Comparison of ENCODE assay signal across 8 cellular contexts in the genomic region with DNA sequence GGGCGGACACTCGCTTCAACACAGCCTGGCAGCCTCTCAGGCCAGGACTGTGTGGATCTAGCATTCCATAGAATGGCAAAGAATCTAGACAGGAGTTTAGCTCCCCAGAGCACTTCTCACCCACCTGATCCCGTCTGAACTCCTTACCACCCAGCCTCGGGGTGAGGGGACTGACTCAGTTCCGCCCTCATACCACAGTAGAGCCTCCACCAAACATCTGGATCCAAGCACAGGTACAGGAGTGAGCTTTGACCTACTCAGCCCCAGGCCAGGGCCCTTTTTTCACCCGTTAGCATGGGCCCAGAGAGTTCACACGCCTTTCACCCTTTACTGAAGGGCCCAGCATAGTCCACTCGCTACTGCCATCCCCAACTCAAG. TPM values are rescaled to one million over a fixed set of nuclear protein-coding genes. Genes with fewer than 3 reads are reported as not detected.
A peak's percentile ranks its signal among the peaks of the same experiment; 100 is the strongest.
DNase-seq lines count a peak whose midpoint lies in the region; ATAC-seq, FAIRE-seq and TF ChIP-seq lines count a peak whose summit lies in the region.

No MANE protein-coding gene starts in this region.

- H3K36me3 Mint-ChIP-seq in activated T-cell treated with anti-CD3 and anti-CD28 coated beads, Interleukin-2, amount 50 U/mL, for 72 hours (ENCODE audit: insufficient read depth in 2 of 2): peaks cover 7 to 22% of the 10 kb centered on the region in 2 donors
- H3K36me3 Mint-ChIP-seq in astrocyte (ENCODE audit: low read depth, unreplicated experiment): peaks cover 1% of the 10 kb centered on the region

- H3K79me2 ChIP-seq in astrocyte (ENCODE audit: insufficient read depth, low read length): peaks cover 64% of the 10 kb centered on the region

- H3K4me1 ChIP-seq in astrocyte (ENCODE audit: insufficient read depth, low read length) (peaks cover 12% of the 10 kb centered on the region), liver (ENCODE audit: control insufficient read depth in 4 of 4, insufficient read depth in 4 of 4, low read length in 3 of 4) (peaks cover 19 to 52% (median 39%) of the 10 kb centered on the region in 4 donors), transverse colon (peaks cover 26 to 57% (median 34%) of the 10 kb centered on the region in 4 donors)

- no peak for TF ChIP-seq RAD21 in liver (IDR thresholded peaks at IDR 0.05)

- in situ Hi-C loops in transverse colon (cut with MboI; ENCODE audit: low pct_ligation_motif_present in 1 of 4, low pct_unique_long_range_greater_than_20kb in 1 of 4, low sequenced_read_pairs in 3 of 4): loop anchor here in 3 of 4 donors (25.0 kb wide), 3 partner anchors 282 to 343 kb away; a partner anchor contains a TSS

- peak in 1 of 2 donors; percentile 64 for ATAC-seq in activated T-cell treated with anti-CD3 and anti-CD28 coated beads, Interleukin-2, amount 50 U/mL, for 72 hours (replicated peaks in 1 of 2)
- no peak for ATAC-seq in HG02610 (IDR thresholded peaks at IDR 0.05; ENCODE audit: unreplicated experiment)

- DNase-seq in activated T-cell treated with anti-CD3 and anti-CD28 coated beads, Interleukin-2, amount 50 U/mL, for 72 hours: peak; percentile 28 to 40
- DNase-seq in activated T-cell treated with anti-CD3 and anti-CD28 coated beads for 4 hours: no peak
- no peak for DNase-seq in astrocyte (ENCODE audit: low read depth)
- no peak for DNase-seq in transverse colon
- DNase-seq in amniotic stem cell (lab: John Stamatoyannopoulos, UW): no peak
- DNase-seq in DMS79 treated with DMSO at 0.1 percent for 48 hours (lab: John Stamatoyannopoulos, UW): no peak

- H3K9me3 Mint-ChIP-seq in activated T-cell treated with anti-CD3 and anti-CD28 coated beads, Interleukin-2, amount 50 U/mL, for 72 hours: no peaks in the 10 kb centered on the region
- no peaks in the 10 kb centered on the region for H3K9me3 Mint-ChIP-seq in astrocyte (ENCODE audit: unreplicated experiment)

- intact Hi-C loops in transverse colon (cut with DNase I; ENCODE audit: low total_unique reads): no loop called here

- no peak for TF ChIP-seq CTCF in astrocyte (IDR thresholded peaks at IDR 0.05; ENCODE audit: insufficient read depth, low read depth, low read length)
- TF ChIP-seq CTCF in liver (IDR thresholded peaks at IDR 0.05; ENCODE audit: low read depth, low read length, missing input control): no peak
- TF ChIP-seq CTCF in transverse colon (IDR thresholded peaks at IDR 0.05): no peak

- peak overlapping the region; percentile 92 for H2AFZ ChIP-seq in astrocyte (ENCODE audit: low read depth, low read length)

- WGBS in liver: 6% methylated on average over 8 of the region's 8 CpGs
- 6% methylated on average over 7 of the region's 8 CpGs; no CpG with 5 or more reads in 1 of the 2 donors for WGBS in transverse colon (ENCODE audit: low coverage in 1 of 2), 2 donors

- H3K9ac ChIP-seq in astrocyte (ENCODE audit: low read length) (peak overlapping the region; percentile 95), liver (ENCODE audit: low read depth in 1 of 2, low read length in 2 of 2) (peak overlapping the region; percentile 93 to 98)

- H4K20me1 ChIP-seq in astrocyte (ENCODE audit: insufficient read depth, low read length): peaks cover 45% of the 10 kb centered on the region

- H3K4me3 ChIP-seq in astrocyte (ENCODE audit: insufficient read depth, low read depth, low read length) (peak overlapping the region; percentile 96), liver (ENCODE audit: low read depth in 1 of 3, low read length in 3 of 3) (peak overlapping the region; percentile 80 to 99 (median 97)), transverse colon (peak overlapping the region; percentile 70 to 100 (median 78))

- H3K9me3 ChIP-seq in astrocyte (ENCODE audit: insufficient read depth, low read depth, low read length): no peaks in the 10 kb centered on the region
- H3K9me3 ChIP-seq in liver (ENCODE audit: control insufficient read depth in 4 of 4, low read length in 3 of 4): no peaks in the 10 kb centered on the region
- H3K9me3 ChIP-seq in transverse colon: no peaks in the 10 kb centered on the region

- no peaks in the 10 kb centered on the region for H3K36me3 ChIP-seq in astrocyte (ENCODE audit: insufficient read depth, low read length)
- no peaks in the 10 kb centered on the region for H3K36me3 ChIP-seq in liver (ENCODE audit: control insufficient read depth in 4 of 4, insufficient read depth in 3 of 4, low read depth in 1 of 4, low read length in 3 of 4)
- H3K36me3 ChIP-seq in transverse colon: no peaks in the 10 kb centered on the region

- no peak for TF ChIP-seq EP300 in transverse colon (IDR thresholded peaks at IDR 0.05; ENCODE audit: low read depth)

- peak overlapping the region; percentile 64 for H3K27ac Mint-ChIP-seq in activated T-cell treated with anti-CD3 and anti-CD28 coated beads, Interleukin-2, amount 50 U/mL, for 72 hours
- H3K27ac Mint-ChIP-seq in astrocyte (ENCODE audit: unreplicated experiment): peak overlapping the region; percentile 77

- no peak for TF ChIP-seq POLR2A in transverse colon (IDR thresholded peaks at IDR 0.05)

- H3K27me3 ChIP-seq in astrocyte (ENCODE audit: insufficient read depth, low read length) (no peaks in the 10 kb centered on the region), liver (ENCODE audit: control insufficient read depth in 4 of 4, insufficient read depth in 4 of 4, low read length in 3 of 4) (no peaks in the 10 kb centered on the region), transverse colon (no peaks in the 10 kb centered on the region)

- FAIRE-seq in astrocyte (lab: Jason Lieb, UNC): no peak

- H3K27ac ChIP-seq in astrocyte (ENCODE audit: low read depth, low read length) (peak overlapping the region; percentile 59), liver (ENCODE audit: low read depth in 1 of 2, low read length in 2 of 2) (peak overlapping the region; percentile 96), transverse colon (peak overlapping the region; percentile 82 to 91 (median 86))

- no peaks in the 10 kb centered on the region for H3K27me3 Mint-ChIP-seq in activated T-cell treated with anti-CD3 and anti-CD28 coated beads, Interleukin-2, amount 50 U/mL, for 72 hours (ENCODE audit: low read depth)
- no peaks in the 10 kb centered on the region for H3K27me3 Mint-ChIP-seq in astrocyte (ENCODE audit: low read depth, unreplicated experiment)

- H3K4me3 Mint-ChIP-seq in activated T-cell treated with anti-CD3 and anti-CD28 coated beads, Interleukin-2, amount 50 U/mL, for 72 hours: peak overlapping the region; percentile 81 to 93
- H3K4me3 Mint-ChIP-seq in astrocyte (ENCODE audit: unreplicated experiment): peak overlapping the region; percentile 100

- peaks cover 66% of the 10 kb centered on the region for H3K4me1 Mint-ChIP-seq in activated T-cell treated with anti-CD3 and anti-CD28 coated beads, Interleukin-2, amount 50 U/mL, for 72 hours (ENCODE audit: low read depth)
- peaks cover 25% of the 10 kb centered on the region for H3K4me1 Mint-ChIP-seq in astrocyte (ENCODE audit: low read depth, unreplicated experiment)

- H3K4me2 ChIP-seq in astrocyte (ENCODE audit: low read length): peak overlapping the region; percentile 100

TF ChIP-seq in liver, 16 proteins besides CTCF, POLR2A, EP300 and RAD21:
- no peak for TF ChIP-seq SP1 (IDR thresholded peaks at IDR 0.05)
- TF ChIP-seq HNF4A (conservative IDR thresholded peaks at IDR 0.05): peak in 1 of 2 donors; percentile 25
- TF ChIP-seq RXRA (IDR thresholded peaks at IDR 0.05): peak; percentile 44 to 46

RNA-seq across cellular contexts. Expression of a gene that starts 0.7 kb away (rescaled TPM):
- 100 to 1,000 TPM; 168 to 185 TPM for total RNA-seq in activated T-cell treated with anti-CD3 and anti-CD28 coated beads, Interleukin-2, amount 50 U/mL, for 72 hours
- total RNA-seq in astrocyte (133 and 139 TPM in 2 replicates), liver (10 to 100 TPM; 43.6 to 90.6 TPM), transverse colon (100 to 1,000 TPM in 3 of 4 donors, 10 to 100 TPM in 1; 55.1 to 173 (median 120) TPM)
- polyA plus RNA-seq in liver: 100 to 1,000 TPM in 1 of 2 donors, 10 to 100 TPM in 1; 77.0 to 126 TPM

Comparison
In these comparisons a context has a peak if more than half of its experiments do, and no peak if none do; other contexts are left out.
1. DNase-seq: peak in activated T-cell treated with anti-CD3 and anti-CD28 coated beads, Interleukin-2, amount 50 U/mL, for 72 hours (2 of 2); none in activated T-cell treated with anti-CD3 and anti-CD28 coated beads for 4 hours (single experiment), astrocyte (single experiment), transverse colon (single experiment), amniotic stem cell (single experiment) and DMS79 treated with DMSO at 0.1 percent for 48 hours (single experiment).
2. Peak in every context shown above with its lines, with median percentiles within 50 percentile points of each other: H3K27ac ChIP-seq and H3K4me3 ChIP-seq.